ENCODE assay signal across 7 cellular contexts in the genomic region with DNA sequence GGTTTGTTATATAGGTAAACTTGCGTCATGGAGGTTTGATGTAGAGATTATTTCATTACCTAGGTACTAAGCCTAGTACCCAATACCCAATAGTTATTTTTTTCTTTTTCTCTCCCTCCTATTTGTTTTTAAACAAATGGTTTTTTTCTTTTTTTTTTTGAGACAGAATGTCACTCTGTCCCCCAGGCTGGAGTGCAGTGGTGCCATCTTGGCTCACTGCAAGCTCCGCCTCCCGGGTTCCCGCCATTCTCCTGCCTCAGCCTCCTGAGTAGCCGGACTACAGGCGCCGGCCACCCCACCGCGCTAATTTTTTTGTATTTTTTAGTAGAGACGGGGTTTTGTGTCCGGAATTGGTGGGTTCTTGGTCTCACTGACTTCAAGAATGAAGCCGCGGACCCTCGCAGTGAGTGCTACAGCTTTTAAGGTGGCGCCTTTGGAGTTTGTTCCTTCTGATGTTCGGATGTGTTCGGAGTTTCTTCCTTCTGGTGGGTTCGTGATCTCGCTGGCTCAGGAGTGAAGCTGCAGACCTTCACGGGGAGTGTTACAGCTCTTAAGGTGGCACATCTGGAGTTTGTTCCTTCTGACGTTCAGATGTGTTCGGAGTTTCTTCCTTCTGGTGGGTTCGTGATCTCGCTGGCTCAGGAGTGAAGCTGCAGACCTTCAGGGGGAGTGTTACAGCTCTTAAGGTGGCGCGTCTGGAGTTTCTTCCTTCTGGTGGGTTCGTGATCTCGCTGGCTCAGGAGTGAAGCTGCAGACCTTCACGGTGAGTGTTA.
DNase-seq lines count a peak whose midpoint lies in the region; ATAC-seq and TF ChIP-seq lines count a peak whose summit lies in the region.
"Not testable (repeated sequence)": the region's sequence is repeated elsewhere in the genome, so short reads cannot be mapped to it uniquely, and the experiment has no call there.

No MANE protein-coding gene starts in this region.

- not testable (repeated sequence) for TF ChIP-seq POLR2A in Peyer's patch (IDR thresholded peaks at IDR 0.05); ovary (IDR thresholded peaks at IDR 0.05)

- not testable (repeated sequence) for TF ChIP-seq CTCF in GM12875 (IDR thresholded peaks at IDR 0.05; ENCODE audit: borderline replicate concordance, insufficient read depth, low read depth, low read length); Peyer's patch (IDR thresholded peaks at IDR 0.05); epithelial cell of proximal tubule (conservative IDR thresholded peaks at IDR 0.05; ENCODE audit: low read depth, low read length); ovary (IDR thresholded peaks at IDR 0.05)

- TF ChIP-seq EP300 in ovary (IDR thresholded peaks at IDR 0.05), result not testable (repeated sequence)

- H3K27me3 ChIP-seq in Peyer's patch, ovary: not testable (repeated sequence)

- DNase-seq in Peyer's patch; epithelial cell of proximal tubule (ENCODE audit: low read depth); ovary: not testable (repeated sequence)
- peak; percentile 39 to 41 for DNase-seq in activated T-cell treated with anti-CD3 and anti-CD28 coated beads, Interleukin-2, amount 50 U/mL, for 48 hours

- H3K4me1 ChIP-seq in Peyer's patch; ovary (ENCODE audit: insufficient read depth): not testable (repeated sequence)

- intact Hi-C loops in ovary (cut with DNase I), result not testable (repeated sequence)

- H3K9me3 ChIP-seq in Peyer's patch, ovary: not testable (repeated sequence)

- H3K27ac ChIP-seq in Peyer's patch, result peak overlapping the region in 1 of 4 donors; percentile 44
- H3K27ac ChIP-seq in ovary, result not testable (repeated sequence)

- ATAC-seq in GM21390 (IDR thresholded peaks at IDR 0.05; ENCODE audit: unreplicated experiment), result peak; percentile 78
- peak; percentile 80 for ATAC-seq in HG03045 (IDR thresholded peaks at IDR 0.05; ENCODE audit: unreplicated experiment)

- not testable (repeated sequence) for H3K36me3 ChIP-seq in Peyer's patch, ovary

- WGBS in ovary, 3 donors, result 76 to 83% (median 77%) methylated on average over 29 of the region's 29 CpGs

- peak overlapping the region; percentile 50 for H3K4me3 ChIP-seq in GM12875 (ENCODE audit: low read depth, low read length)
- H3K4me3 ChIP-seq in Peyer's patch, result peak overlapping the region; percentile 16 to 29 (median 18)
- H3K4me3 ChIP-seq in epithelial cell of proximal tubule (ENCODE audit: low read depth, low read length), result peak overlapping the region; percentile 66
- peak overlapping the region; percentile 10 for H3K4me3 ChIP-seq in ovary

Comparison
In these comparisons a context has a peak if more than half of its experiments do, and no peak if none do; other contexts are left out.
1. H3K4me3 ChIP-seq: peak in every context shown above with its lines; median percentile 66 in epithelial cell of proximal tubule; 50 in GM12875; 18 in Peyer's patch; 10 in ovary.